In the genomic region with DNA sequence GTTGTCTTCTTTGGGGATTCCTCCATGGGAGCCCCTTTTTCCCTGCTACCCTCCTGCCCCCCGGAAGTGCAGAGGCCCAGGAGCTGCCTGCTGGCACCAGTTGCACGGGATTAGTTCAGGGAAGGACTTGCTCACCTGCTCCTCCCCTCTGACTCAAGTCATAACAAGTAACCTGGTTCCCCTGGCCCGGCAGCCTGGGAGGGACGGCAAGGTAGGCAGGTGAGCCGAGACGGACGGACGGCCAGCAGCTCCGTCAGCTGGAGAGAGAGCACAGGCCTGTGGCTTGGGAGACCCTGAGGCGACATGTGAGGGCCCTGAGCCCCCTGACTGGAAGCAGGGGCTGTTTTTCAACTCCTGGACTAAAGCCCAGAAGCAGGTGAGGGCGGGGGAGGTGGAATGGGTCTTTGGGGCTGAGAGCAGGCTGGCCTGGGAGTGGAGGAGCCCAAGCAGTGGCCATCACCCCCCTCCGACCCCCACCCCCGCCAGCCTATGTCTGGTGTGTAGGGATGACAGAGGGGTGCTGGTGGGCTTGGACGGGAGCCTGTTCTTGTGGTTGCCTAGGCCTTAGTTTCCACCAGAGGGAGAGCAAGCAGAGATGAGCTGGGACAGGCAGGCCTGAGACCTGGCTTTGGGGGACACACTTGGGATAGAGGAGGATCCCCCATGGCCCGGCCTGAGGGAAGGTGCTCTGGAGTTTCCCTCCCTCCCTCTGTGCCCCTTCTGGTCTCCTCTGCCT, we compare ENCODE assay signal across 12 cellular contexts. TPM values are rescaled to one million over a fixed set of nuclear protein-coding genes. Genes with fewer than 3 reads are reported as not detected.
DNase-seq lines count a peak whose midpoint lies in the region; ATAC-seq and TF ChIP-seq lines count a peak whose summit lies in the region.
"Had no signal": no experiment of that assay in that cellular context is flagged by ENCODE, and none has a peak within 500 bp of the region (broad histone marks: within the 10 kb centered on the region; RNA-seq: fewer than 3 reads in every experiment).

A gene with protein sequence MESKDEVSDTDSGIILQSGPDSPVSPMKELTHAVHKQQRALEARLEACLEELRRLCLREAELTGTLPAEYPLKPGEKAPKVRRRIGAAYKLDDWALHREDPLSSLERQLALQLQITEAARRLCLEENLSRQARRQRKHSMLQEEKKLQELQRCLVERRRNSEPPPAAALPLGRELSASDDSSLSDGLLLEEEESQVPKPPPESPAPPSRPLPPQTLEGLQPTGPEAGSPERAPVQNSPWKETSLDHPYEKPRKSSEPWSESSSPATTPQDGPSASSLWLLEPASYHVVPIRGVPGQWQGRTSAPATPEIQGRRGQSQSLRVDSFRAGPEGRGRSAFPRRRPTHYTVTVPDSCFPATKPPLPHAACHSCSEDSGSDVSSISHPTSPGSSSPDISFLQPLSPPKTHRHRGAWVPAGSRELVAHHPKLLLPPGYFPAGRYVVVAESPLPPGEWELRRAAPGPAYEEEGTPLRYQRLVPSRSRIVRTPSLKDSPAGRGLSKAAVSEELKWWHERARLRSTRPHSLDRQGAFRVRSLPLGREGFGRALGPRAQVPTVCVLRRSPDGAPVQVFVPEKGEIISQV (plus strand): TSS at position 189 of the 736 bp plus-strand sequence. CDS start 3,501 bp downstream, outside the sequence.

- no peaks in the 10 kb centered on the region for H3K9me3 ChIP-seq in ectodermal cell (ENCODE audit: control insufficient read depth, low read length)
- H3K9me3 ChIP-seq in mucosa of stomach (ENCODE audit: control insufficient read depth, low read length): no peaks in the 10 kb centered on the region
- H3K9me3 ChIP-seq: heart right ventricle, psoas muscle had no signal

- H3K4me1 ChIP-seq in ectodermal cell (ENCODE audit: control insufficient read depth, insufficient read depth, low read length): peaks cover 45% of the 10 kb centered on the region
- peaks cover 61% of the 10 kb centered on the region for H3K4me1 ChIP-seq in mucosa of stomach (ENCODE audit: control insufficient read depth, insufficient read depth, low read length)

- H3K9me3 Mint-ChIP-seq in stimulated activated naive CD8-positive, alpha-beta T cell treated with anti-CD3 and anti-CD28 coated beads, Interleukin-15, amount 100 ng/mL, for 72 hours: no peaks in the 10 kb centered on the region
- H3K9me3 Mint-ChIP-seq in HFFc6: no peaks in the 10 kb centered on the region
- H3K9me3 Mint-ChIP-seq in activated T-cell treated with anti-CD3 and anti-CD28 coated beads, Interleukin-2, amount 50 U/mL, for 24 hours: no peaks in the 10 kb centered on the region

- no peak for TF ChIP-seq CTCF in HFFc6 (IDR thresholded peaks at IDR 0.05)

- peak; percentile 12 for ATAC-seq in stimulated activated naive CD8-positive, alpha-beta T cell treated with anti-CD3 and anti-CD28 coated beads, Interleukin-15, amount 100 ng/mL, for 72 hours
- no peak for ATAC-seq in stimulated activated naive CD8-positive, alpha-beta T cell treated with anti-CD3 and anti-CD28 coated beads, Interleukin-15, Interleukin-2, amounts not matched to agents 100 U/mL and 50 U/mL, for 24 hours
- no peak for ATAC-seq in GM18907 (IDR thresholded peaks at IDR 0.05; ENCODE audit: unreplicated experiment)
- ATAC-seq: heart right ventricle, psoas muscle had no signal

- no peaks in the 10 kb centered on the region for H3K27me3 ChIP-seq in ectodermal cell (ENCODE audit: control insufficient read depth, insufficient read depth, low read length, poor library complexity, severe bottlenecking)
- H3K27me3 ChIP-seq in mucosa of stomach (ENCODE audit: control insufficient read depth, insufficient read depth, low read length): peaks cover 5% of the 10 kb centered on the region

- peak within 1 kb of the TSS in 1 of 2 donors; percentile 55 for H3K27ac Mint-ChIP-seq in stimulated activated naive CD8-positive, alpha-beta T cell treated with anti-CD3 and anti-CD28 coated beads, Interleukin-15, amount 100 ng/mL, for 72 hours
- H3K27ac Mint-ChIP-seq in HFFc6: no peak within 1 kb of the TSS
- no peak within 1 kb of the TSS for H3K27ac Mint-ChIP-seq in activated T-cell treated with anti-CD3 and anti-CD28 coated beads, Interleukin-2, amount 50 U/mL, for 24 hours

- H3K4me3 ChIP-seq in ectodermal cell (ENCODE audit: insufficient read depth, low read depth, low read length) (peak within 1 kb of the TSS; percentile 67), mucosa of stomach (ENCODE audit: low read length) (peak within 1 kb of the TSS; percentile 95)
- H3K4me3 ChIP-seq: heart right ventricle, psoas muscle had no signal

- H3K4me3 Mint-ChIP-seq in stimulated activated naive CD8-positive, alpha-beta T cell treated with anti-CD3 and anti-CD28 coated beads, Interleukin-15, amount 100 ng/mL, for 72 hours: no peak within 1 kb of the TSS
- no peak within 1 kb of the TSS for H3K4me3 Mint-ChIP-seq in HFFc6
- no peak within 1 kb of the TSS for H3K4me3 Mint-ChIP-seq in activated T-cell treated with anti-CD3 and anti-CD28 coated beads, Interleukin-2, amount 50 U/mL, for 24 hours

- no peak for DNase-seq in stimulated activated naive CD8-positive, alpha-beta T cell treated with anti-CD3 and anti-CD28 coated beads, Interleukin-15, amount 100 ng/mL, for 72 hours
- no peak for DNase-seq in stimulated activated naive CD8-positive, alpha-beta T cell treated with anti-CD3 and anti-CD28 coated beads, Interleukin-15, Interleukin-2, amounts not matched to agents 100 U/mL and 50 U/mL, for 24 hours
- DNase-seq in AG08395 (ENCODE audit: low spot score): no peak
- DNase-seq in HFFc6: no peak
- no peak for DNase-seq in activated T-cell treated with anti-CD3 and anti-CD28 coated beads, Interleukin-2, amount 50 U/mL, for 24 hours
- DNase-seq: cerebellar nuclear complex, heart right ventricle, Kasumi-1, psoas muscle had no signal

- H3K27ac ChIP-seq in ectodermal cell (ENCODE audit: insufficient read depth, low read depth, low read length, poor library complexity, severe bottlenecking): no peak within 1 kb of the TSS
- H3K27ac ChIP-seq: heart right ventricle, psoas muscle had no signal

- H3K36me3 ChIP-seq in ectodermal cell (ENCODE audit: control insufficient read depth, insufficient read depth, low read length) (peaks cover 11% of the 10 kb centered on the region), mucosa of stomach (ENCODE audit: control insufficient read depth, insufficient read depth, low read length) (peaks cover 19% of the 10 kb centered on the region)
- H3K36me3 ChIP-seq: heart right ventricle had no signal

- H3K9ac ChIP-seq in mucosa of stomach (ENCODE audit: low read length): peak within 1 kb of the TSS; percentile 99

- WGBS in ectodermal cell, 2 experiments: 80 to 81% methylated on average over 15 of the region's 15 CpGs

- peaks cover 80% of the 10 kb centered on the region for H3K27me3 Mint-ChIP-seq in stimulated activated naive CD8-positive, alpha-beta T cell treated with anti-CD3 and anti-CD28 coated beads, Interleukin-15, amount 100 ng/mL, for 72 hours
- peaks cover 58% of the 10 kb centered on the region for H3K27me3 Mint-ChIP-seq in HFFc6 (ENCODE audit: insufficient read depth)
- H3K27me3 Mint-ChIP-seq in activated T-cell treated with anti-CD3 and anti-CD28 coated beads, Interleukin-2, amount 50 U/mL, for 24 hours: peaks cover 81% of the 10 kb centered on the region

- H3K36me3 Mint-ChIP-seq in HFFc6 (ENCODE audit: low read depth): no peaks in the 10 kb centered on the region
- H3K36me3 Mint-ChIP-seq in activated T-cell treated with anti-CD3 and anti-CD28 coated beads, Interleukin-2, amount 50 U/mL, for 24 hours (ENCODE audit: low read depth): no peaks in the 10 kb centered on the region

- peaks cover 29% of the 10 kb centered on the region for H3K4me1 Mint-ChIP-seq in stimulated activated naive CD8-positive, alpha-beta T cell treated with anti-CD3 and anti-CD28 coated beads, Interleukin-15, amount 100 ng/mL, for 72 hours
- peaks cover 19% of the 10 kb centered on the region for H3K4me1 Mint-ChIP-seq in HFFc6 (ENCODE audit: low read depth)
- H3K4me1 Mint-ChIP-seq in activated T-cell treated with anti-CD3 and anti-CD28 coated beads, Interleukin-2, amount 50 U/mL, for 24 hours (ENCODE audit: low read depth): peaks cover 21% of the 10 kb centered on the region

RNA-seq across cellular contexts. Expression of the gene that starts here (rescaled TPM):
- polyA plus RNA-seq in ectodermal cell (2013, experiment 1 of 4): 58.1 TPM
- polyA plus RNA-seq in ectodermal cell (2013, experiment 2 of 4): 66.2 TPM
- polyA plus RNA-seq in ectodermal cell (2013, experiment 3 of 4): 43.7 TPM
- polyA plus RNA-seq in ectodermal cell (2013, experiment 4 of 4): 46.4 TPM
- not detected for total RNA-seq in HFFc6 (2021; fragmentation: NEBNext Ultra II Directional; extraction: Animal tissue kit (Norgen Biotek cat#: 25700))
- total RNA-seq: psoas muscle had no signal
